Comparison of ENCODE assay signal across 10 cellular contexts in the genomic region with DNA sequence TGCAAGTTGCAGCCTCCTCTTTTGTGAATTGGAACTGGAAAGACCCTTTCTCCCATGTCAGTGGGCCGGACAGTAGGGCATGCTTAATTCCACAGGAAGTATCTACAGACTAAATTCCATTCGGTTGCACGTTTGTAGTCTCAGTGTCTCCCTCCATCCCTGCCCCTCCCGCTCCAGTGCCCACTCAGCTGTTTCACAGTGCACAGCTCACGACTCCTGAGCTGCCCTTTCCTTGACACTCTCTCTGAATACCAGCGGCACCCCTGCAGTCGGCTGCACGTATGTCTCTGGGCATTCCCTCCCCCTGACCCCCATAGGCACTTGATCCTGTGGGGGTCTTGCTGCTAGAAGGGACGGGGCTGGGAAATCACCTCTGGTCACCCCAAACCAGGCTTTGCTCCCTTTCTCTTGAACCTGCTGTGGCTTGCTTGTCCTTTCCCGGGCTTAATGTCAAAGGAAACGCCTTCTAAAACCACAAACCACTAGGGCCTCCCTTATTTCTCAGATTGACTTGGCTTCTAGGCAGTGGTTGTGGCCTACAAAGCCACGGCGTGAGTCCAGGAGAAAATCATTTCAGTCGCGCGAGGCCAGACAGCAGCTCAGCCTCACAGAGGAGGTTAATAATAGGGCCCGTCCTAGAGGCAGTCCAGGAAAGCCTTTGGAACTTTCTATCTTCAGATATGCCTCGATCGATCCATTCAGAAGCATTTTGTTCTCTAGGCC.
DNase-seq lines count a peak whose midpoint lies in the region; ATAC-seq lines count a peak whose summit lies in the region.
"Had no signal": no experiment of that assay in that cellular context is flagged by ENCODE, and none has a peak within 500 bp of the region (broad histone marks: within the 10 kb centered on the region; RNA-seq: fewer than 3 reads in every experiment).

No MANE protein-coding gene starts in this region.

- H3K27me3 Mint-ChIP-seq in immature natural killer cell (ENCODE audit: low read depth in 3 of 3) = peaks cover 0 to 6% (median 3%) of the 10 kb centered on the region in 3 donors
- peaks cover 0 to 3% of the 10 kb centered on the region in 2 donors for H3K27me3 Mint-ChIP-seq in T-cell

- POLR2A ChIA-PET in T-cell (lab: Charles Lee) = no interaction called here

- peak; percentile 47 for ATAC-seq in GM18520 (IDR thresholded peaks at IDR 0.05; ENCODE audit: unreplicated experiment)
- peak; percentile 77 for ATAC-seq in GM21447 (IDR thresholded peaks at IDR 0.05; ENCODE audit: unreplicated experiment)
- ATAC-seq in HG03469 (IDR thresholded peaks at IDR 0.05; ENCODE audit: unreplicated experiment) = peak; percentile 76
- no peak for ATAC-seq in T-cell (replicated peaks in 1 of 4)

- H3K4me3 Mint-ChIP-seq in immature natural killer cell (no peak overlapping the region), T-cell (no peak overlapping the region)
- H3K4me3 Mint-ChIP-seq: activated naive CD4-positive, alpha-beta T cell treated with anti-CD3 and anti-CD28 coated beads, Interleukin-2, amount 50 U/mL, for 24 hours had no signal

- H3K27ac Mint-ChIP-seq in immature natural killer cell (no peak overlapping the region), T-cell (no peak overlapping the region)
- H3K27ac Mint-ChIP-seq: activated naive CD4-positive, alpha-beta T cell treated with anti-CD3 and anti-CD28 coated beads, Interleukin-2, amount 50 U/mL, for 24 hours had no signal

- no peaks in the 10 kb centered on the region for H3K36me3 Mint-ChIP-seq in immature natural killer cell
- H3K36me3 Mint-ChIP-seq in T-cell = no peaks in the 10 kb centered on the region
- H3K36me3 Mint-ChIP-seq: activated naive CD4-positive, alpha-beta T cell treated with anti-CD3 and anti-CD28 coated beads, Interleukin-2, amount 50 U/mL, for 24 hours had no signal

- CTCF ChIA-PET in T-cell (lab: Charles Lee) = no interaction called here

- H3K4me1 Mint-ChIP-seq in immature natural killer cell = peaks cover 0 to 5% of the 10 kb centered on the region in 2 donors
- H3K4me1 Mint-ChIP-seq in T-cell = peaks cover 0 to 10% (median 0%) of the 10 kb centered on the region in 3 donors

- DNase-seq in immature natural killer cell = peak in 2 of 3 donors; percentile 2 to 6
- no peak for DNase-seq in ureter (ENCODE audit: low spot score)
- no peak for DNase-seq in T-cell
- DNase-seq in stimulated activated CD4-positive, alpha-beta T cell treated with anti-CD3 and anti-CD28 coated beads, Interleukin-4, amount 100 ng/mL, for 1 hour = no peak
- DNase-seq in NCI-H2196 (lab: John Stamatoyannopoulos, UW; ENCODE audit: unreplicated experiment) = no peak
- DNase-seq: left ventricle myocardium inferior had no signal

- peaks cover 0 to 5% (median 2%) of the 10 kb centered on the region in 6 donors for H3K9me3 Mint-ChIP-seq in immature natural killer cell
- peaks cover 0 to 3% (median 2%) of the 10 kb centered on the region in 3 donors for H3K9me3 Mint-ChIP-seq in T-cell
- H3K9me3 Mint-ChIP-seq: activated naive CD4-positive, alpha-beta T cell treated with anti-CD3 and anti-CD28 coated beads, Interleukin-2, amount 50 U/mL, for 24 hours had no signal

Comparison
In these comparisons a context has a peak if more than half of its experiments do, and no peak if none do; other contexts are left out.
1. ATAC-seq: peak in GM18520 (single experiment), GM21447 (single experiment) and HG03469 (single experiment); none in T-cell (0 of 4).
2. DNase-seq: peak in immature natural killer cell (2 of 3); none in ureter (single experiment), T-cell (0 of 34), stimulated activated CD4-positive, alpha-beta T cell treated with anti-CD3 and anti-CD28 coated beads, Interleukin-4, amount 100 ng/mL, for 1 hour (single experiment) and NCI-H2196 (single experiment).